15 cellular contexts compared by ENCODE assay signal in the genomic region with DNA sequence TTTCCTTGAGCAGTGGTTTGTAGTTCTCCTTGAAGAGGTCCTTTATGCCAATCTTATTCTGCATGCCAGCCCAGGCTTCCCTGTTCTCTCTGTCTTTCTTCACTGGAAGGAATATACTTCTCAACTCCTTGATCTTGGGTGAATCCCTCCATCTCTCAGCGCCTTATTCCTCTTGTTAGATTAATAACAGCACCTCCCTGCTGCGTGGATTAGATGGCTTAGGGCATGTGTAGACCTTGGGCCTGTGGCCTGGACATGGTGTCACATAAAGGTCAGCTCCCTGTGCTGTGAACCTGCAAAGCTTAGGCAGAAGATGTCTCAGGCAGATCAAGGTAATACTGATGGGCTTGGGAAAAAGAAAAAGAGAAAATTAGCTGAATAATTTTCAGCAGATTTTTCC. TPM values are rescaled to one million over a fixed set of nuclear protein-coding genes. Genes with fewer than 3 reads are reported as not detected.
"Had no signal": no experiment of that assay in that cellular context is flagged by ENCODE, and none has a peak within 500 bp of the region (broad histone marks: within the 10 kb centered on the region; RNA-seq: fewer than 3 reads in every experiment).

No MANE protein-coding gene starts in this region.

- H3K4me1 ChIP-seq: lower lobe of right lung, thyroid gland, uterus had no signal

- ATAC-seq: lower lobe of right lung had no signal

- H3K4me3 Mint-ChIP-seq: activated naive CD4-positive, alpha-beta T cell treated with anti-CD3 and anti-CD28 coated beads, Interleukin-2, amount 10 ng/mL, durations not matched to agents 7 days and 5 days; brain; mesothelial cell of epicardium had no signal

- H3K27me3 Mint-ChIP-seq: activated naive CD4-positive, alpha-beta T cell treated with anti-CD3 and anti-CD28 coated beads, Interleukin-2, amount 10 ng/mL, durations not matched to agents 7 days and 5 days had no signal

- H3K9me3 Mint-ChIP-seq: activated naive CD4-positive, alpha-beta T cell treated with anti-CD3 and anti-CD28 coated beads, Interleukin-2, amount 10 ng/mL, durations not matched to agents 7 days and 5 days had no signal

- H3K9me3 ChIP-seq: lower lobe of right lung, right atrium auricular region, thyroid gland, uterus had no signal

- H3K27me3 ChIP-seq: right atrium auricular region, thyroid gland, uterus had no signal

- DNase-seq: activated CD4-positive, alpha-beta T cell treated with anti-CD3 and anti-CD28 coated beads for 4 hours; activated naive CD4-positive, alpha-beta T cell treated with anti-CD3 and anti-CD28 coated beads, Interleukin-2, amount 10 ng/mL, durations not matched to agents 7 days and 5 days; amygdala; hypothalamus; lower lobe of right lung; thyroid gland; uterus had no signal

- H3K27ac ChIP-seq: lower lobe of right lung, right atrium auricular region, thyroid gland, uterus had no signal

- H3K4me3 ChIP-seq: lower lobe of right lung, right atrium auricular region, skin epidermis, thyroid gland, uterus had no signal

- H3K27ac Mint-ChIP-seq: activated naive CD4-positive, alpha-beta T cell treated with anti-CD3 and anti-CD28 coated beads, Interleukin-2, amount 10 ng/mL, durations not matched to agents 7 days and 5 days; activated T-helper 2 cell treated with anti-CD3 and anti-CD28 coated beads, Interferon-gamma antibody, Interleukin-2, Interleukin-4, amounts not matched to agents 10 μg/mL and 5 μg/mL and 100 μg/mL, durations not matched to agents 14 hours and 24 hours and 36 hours; brain; mesothelial cell of epicardium had no signal

- H3K36me3 ChIP-seq: lower lobe of right lung, right atrium auricular region, thyroid gland, uterus had no signal

- H3K36me3 Mint-ChIP-seq: brain, mesothelial cell of epicardium had no signal

- H3K4me1 Mint-ChIP-seq: mesothelial cell of epicardium had no signal

RNA-seq across cellular contexts. Expression of gene ZNF831, which starts 18.3 kb away (rescaled TPM):
- total RNA-seq: cerebellum, fibroblast of villous mesenchyme, myocyte had no signal
